Comparison of ENCODE assay signal across 20 cellular contexts in genomic region chr3:140031170-140031569, GRCh38.
DNase-seq lines count a peak whose midpoint lies in the region; FAIRE-seq and TF ChIP-seq lines count a peak whose summit lies in the region.
"Had no signal": no experiment of that assay in that cellular context is flagged by ENCODE, and none has a peak within 500 bp of the region (broad histone marks: within the 10 kb centered on the region; RNA-seq: fewer than 3 reads in every experiment).

No MANE protein-coding gene starts in this region.

- H3K4me1 Mint-ChIP-seq in endothelial cell (ENCODE audit: unreplicated experiment): no peaks in the 10 kb centered on the region
- H3K4me1 Mint-ChIP-seq: CD4-positive, CD25-positive, alpha-beta regulatory T cell; IgD-negative memory B cell had no signal

- H3K9me3 Mint-ChIP-seq in endothelial cell (ENCODE audit: unreplicated experiment): no peaks in the 10 kb centered on the region
- H3K9me3 Mint-ChIP-seq: H9, IgD-negative memory B cell had no signal

- FAIRE-seq in D721Med (lab: Jason Lieb, UNC): no peak
- FAIRE-seq: GM12878, GM19239, H1, HepG2 had no signal

- in situ Hi-C loops in astrocyte of the cerebellum (cut with HindIII; ENCODE audit: low sequenced_read_pairs): no loop called here

- H3K27ac Mint-ChIP-seq in endothelial cell (ENCODE audit: unreplicated experiment): no peak overlapping the region
- H3K27ac Mint-ChIP-seq: CD4-positive, CD25-positive, alpha-beta regulatory T cell; H9; IgD-negative memory B cell had no signal

- no peaks in the 10 kb centered on the region for H3K36me3 Mint-ChIP-seq in endothelial cell (ENCODE audit: low read depth, unreplicated experiment)
- H3K36me3 Mint-ChIP-seq: CD4-positive, CD25-positive, alpha-beta regulatory T cell; IgD-negative memory B cell had no signal

- no peak overlapping the region for H3K4me3 Mint-ChIP-seq in endothelial cell (ENCODE audit: unreplicated experiment)
- H3K4me3 Mint-ChIP-seq: CD4-positive, CD25-positive, alpha-beta regulatory T cell; H9; IgD-negative memory B cell had no signal

- DNase-seq in NCI-H446 (lab: John Stamatoyannopoulos, UW): peak; percentile 50 to 56
- DNase-seq in astrocyte of the cerebellum (ENCODE audit: low read depth): peak; percentile 27
- DNase-seq in foreskin melanocyte: peak; percentile 24
- DNase-seq in D721Med (ENCODE audit: insufficient read length, low spot score): no peak
- DNase-seq in endothelial cell (ENCODE audit: low spot score): no peak
- DNase-seq in DMS114 treated with DMSO at 0.1 percent for 48 hours (lab: John Stamatoyannopoulos, UW; ENCODE audit: unreplicated experiment): no peak
- DNase-seq: ACHN; BE2C; C1 segment of cervical spinal cord; Caco-2; CD4-positive, CD25-positive, alpha-beta regulatory T cell; DMS53; DND-41; EL; H9 had no signal

- no peak overlapping the region for H3K4me3 ChIP-seq in astrocyte of the cerebellum (ENCODE audit: low read depth, low read length)
- H3K4me3 ChIP-seq: GM12878 had no signal

- peaks cover 3% of the 10 kb centered on the region for H3K27me3 Mint-ChIP-seq in endothelial cell (ENCODE audit: unreplicated experiment)

- TF ChIP-seq CTCF in astrocyte of the cerebellum (IDR thresholded peaks at IDR 0.05; ENCODE audit: low read depth, low read length, missing control alignments): no peak
- no peak for TF ChIP-seq CTCF in D721Med (IDR thresholded peaks at IDR 0.05; ENCODE audit: insufficient read depth, missing control alignments)
- no peak for TF ChIP-seq CTCF in endothelial cell (IDR thresholded peaks at IDR 0.05; ENCODE audit: unreplicated experiment)

Comparison
In these comparisons a context has a peak if more than half of its experiments do, and no peak if none do; other contexts are left out.
1. DNase-seq: peak in NCI-H446 (2 of 2), astrocyte of the cerebellum (single experiment) and foreskin melanocyte (single experiment); none in D721Med (single experiment), endothelial cell (single experiment) and DMS114 treated with DMSO at 0.1 percent for 48 hours (single experiment).